Comparison of ENCODE assay signal across 18 cellular contexts in the genomic region with DNA sequence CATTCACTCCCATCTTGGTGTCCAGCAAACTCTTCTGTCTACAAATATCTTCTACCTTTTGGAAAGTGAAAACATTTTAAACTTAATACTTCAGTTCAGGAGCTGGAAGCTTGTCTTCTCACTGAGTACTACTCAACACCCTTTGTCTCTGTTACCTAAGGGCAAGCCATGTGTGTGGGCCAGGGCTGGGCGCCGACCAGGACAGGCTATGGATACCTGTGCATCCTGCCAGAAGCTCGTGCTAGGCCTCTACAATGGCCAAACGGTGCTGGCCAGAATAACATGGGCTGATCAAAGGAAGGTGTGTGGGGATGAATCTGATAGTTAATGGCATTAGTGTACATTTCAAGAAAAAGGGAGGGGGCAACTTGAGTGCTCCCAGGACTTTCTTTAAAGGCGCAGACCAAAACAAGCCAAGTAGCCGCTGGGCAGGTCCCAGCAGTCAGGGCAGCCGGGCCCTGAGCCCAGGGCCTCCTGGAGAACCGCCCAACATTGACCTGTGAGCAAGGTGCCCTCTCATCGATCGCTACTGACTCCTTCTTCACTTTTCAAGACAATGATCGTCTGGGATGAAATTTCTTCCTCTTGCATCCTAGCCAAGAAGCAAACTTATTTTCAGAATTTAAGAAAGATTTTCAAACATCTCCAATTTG. TPM values are rescaled to one million over a fixed set of nuclear protein-coding genes. Genes with fewer than 3 reads are reported as not detected.
DNase-seq lines count a peak whose midpoint lies in the region; ATAC-seq, FAIRE-seq and TF ChIP-seq lines count a peak whose summit lies in the region.
"Had no signal": no experiment of that assay in that cellular context is flagged by ENCODE, and none has a peak within 500 bp of the region (broad histone marks: within the 10 kb centered on the region; RNA-seq: fewer than 3 reads in every experiment).

No MANE protein-coding gene starts in this region.

- H3K4me1 Mint-ChIP-seq in neural crest cell: peaks cover 61% of the 10 kb centered on the region

- TF ChIP-seq POLR2A in right lobe of liver (IDR thresholded peaks at IDR 0.05) (no peak), HepG2 (IDR thresholded peaks at IDR 0.05; ENCODE audit: insufficient read depth in 1 of 2, low read depth in 2 of 2, low read length in 2 of 2) (no peak), prostate gland (IDR thresholded peaks at IDR 0.05) (no peak)

- peak overlapping the region; percentile 48 for H3K4me3 Mint-ChIP-seq in neural crest cell
- H3K4me3 Mint-ChIP-seq: CD8-positive, alpha-beta T cell had no signal

- TF ChIP-seq EP300 in HepG2 (IDR thresholded peaks at IDR 0.05; ENCODE audit: low read depth in 2 of 2, low read length in 2 of 2) (no peak), HepG2 (CRISPR knock-in tag; IDR thresholded peaks at IDR 0.05; ENCODE audit: borderline replicate concordance) (no peak)

- no peak overlapping the region for H3K27ac Mint-ChIP-seq in neural crest cell (ENCODE audit: unreplicated experiment)
- H3K27ac Mint-ChIP-seq: CD8-positive, alpha-beta T cell had no signal

- TF ChIP-seq RAD21 in HepG2 (CRISPR knock-in tag; IDR thresholded peaks at IDR 0.05): no peak

- no peak overlapping the region for H3K4me3 ChIP-seq in right lobe of liver
- no peak overlapping the region for H3K4me3 ChIP-seq in HepG2 (replicated peaks in 1 of 3; ENCODE audit: insufficient read depth in 1 of 3, low read depth in 2 of 3, low read length in 3 of 3)
- H3K4me3 ChIP-seq in prostate gland: no peak overlapping the region
- H3K4me3 ChIP-seq: A549, SJSA1 had no signal

- no peak overlapping the region for H3K9ac ChIP-seq in HepG2 (ENCODE audit: insufficient read depth, low read depth, low read length)

- FAIRE-seq in HepG2 (lab: Jason Lieb, UNC): no peak
- FAIRE-seq: A549, GM12892 had no signal

- in situ Hi-C loops in HepG2 (cut with HindIII; ENCODE audit: extremely low pct_ligation_motif_present, low pct_unique_long_range_greater_than_20kb): no loop called here

- CTCF ChIA-PET in HepG2 (lab: Yijun Ruan, JAX; ENCODE audit: low intra/inter-chr PET ratio, low total read pairs): no interaction called here

- H3K9me3 Mint-ChIP-seq in neural crest cell: no peaks in the 10 kb centered on the region
- H3K9me3 Mint-ChIP-seq: CD8-positive, alpha-beta T cell had no signal

- peak; percentile 16 to 71 (median 53) for ATAC-seq in right lobe of liver
- no peak for ATAC-seq in HepG2
- peak; percentile 73 for ATAC-seq in left lobe of liver
- no peak for ATAC-seq in GM21576 (IDR thresholded peaks at IDR 0.05; ENCODE audit: unreplicated experiment)
- ATAC-seq: A549; CD8-positive, alpha-beta T cell; Panc1 had no signal

- intact Hi-C loops in right lobe of liver (cut with DNase I) (no loop called here), HepG2 (cut with micrococcal nuclease; ENCODE audit: unreplicated experiment) (no loop called here), prostate gland (cut with DNase I) (no loop called here)

- TF ChIP-seq CTCF in right lobe of liver (IDR thresholded peaks at IDR 0.05) (no peak), HepG2 (CRISPR knock-in tag; IDR thresholded peaks at IDR 0.05) (no peak), neural crest cell (conservative IDR thresholded peaks at IDR 0.05) (no peak), prostate gland (IDR thresholded peaks at IDR 0.05) (no peak)

- H3K4me2 ChIP-seq in HepG2 (ENCODE audit: low read depth, low read length): no peak overlapping the region
- H3K4me2 ChIP-seq: A549 had no signal

- no peaks in the 10 kb centered on the region for H3K36me3 Mint-ChIP-seq in neural crest cell (ENCODE audit: low read depth)
- H3K36me3 Mint-ChIP-seq: CD8-positive, alpha-beta T cell had no signal

- DNase-seq in right lobe of liver (peak in 2 of 3 donors; percentile 67 to 76), HepG2 (ENCODE audit: low spot score) (no peak), left lobe of liver (ENCODE audit: low spot score) (peak; percentile 73), neural crest cell (ENCODE audit: low read depth, low spot score) (no peak), prostate gland (ENCODE audit: low spot score) (no peak), DMS153 (lab: John Stamatoyannopoulos, UW) (no peak)
- no peak for DNase-seq in stimulated activated CD4-positive, alpha-beta T cell treated with anti-CD3 and anti-CD28 coated beads, Interleukin-4, amount 100 ng/mL, for 1 hour
- DNase-seq: CD8-positive, alpha-beta T cell; GOT3; KBM-7; NCI-H1694 treated with DMSO at 0.1 percent for 48 hours; NCI-H510A; NCI-H774 had no signal

- H3K9me3 ChIP-seq in right lobe of liver (no peaks in the 10 kb centered on the region), HepG2 (ENCODE audit: low read length) (no peaks in the 10 kb centered on the region), prostate gland (no peaks in the 10 kb centered on the region)
- H3K9me3 ChIP-seq: A549, SJSA1 had no signal

- H2AFZ ChIP-seq in HepG2 (ENCODE audit: low read length): no peak overlapping the region

- H3K27me3 ChIP-seq in right lobe of liver (no peaks in the 10 kb centered on the region), HepG2 (ENCODE audit: control insufficient read depth in 1 of 2, insufficient read depth in 2 of 2, low read length in 2 of 2) (no peaks in the 10 kb centered on the region), prostate gland (replicated peaks; ENCODE audit: insufficient read depth) (no peaks in the 10 kb centered on the region)
- H3K27me3 ChIP-seq: SJSA1 had no signal

- POLR2A ChIA-PET in HepG2 (lab: Yijun Ruan, JAX): interaction anchor here (1.2 kb wide), 1 partner anchor 29 kb away, joined by 5 read pairs; the partner anchor contains the start of gene ID2

- H3K27ac ChIP-seq in right lobe of liver (no peak overlapping the region), HepG2 (ENCODE audit: extremely low read length, insufficient read depth, low read length) (no peak overlapping the region), prostate gland (no peak overlapping the region)
- H3K27ac ChIP-seq: SJSA1 had no signal

- H4K20me1 ChIP-seq in HepG2 (ENCODE audit: insufficient read depth, low read length): no peaks in the 10 kb centered on the region

- BruUV-seq in HepG2 (replicated peaks; lab: Mats Ljungman, UMichigan): no TSS peak

- H3K27me3 Mint-ChIP-seq in neural crest cell (ENCODE audit: low read depth): peaks cover 4% of the 10 kb centered on the region

- H3K79me2 ChIP-seq in HepG2 (ENCODE audit: insufficient read depth, low read length): no peaks in the 10 kb centered on the region

- H3K4me1 ChIP-seq in right lobe of liver (peaks cover 0 to 23% (median 8%) of the 10 kb centered on the region in 4 donors), HepG2 (ENCODE audit: insufficient read depth, low read length) (peaks cover 52% of the 10 kb centered on the region), prostate gland (replicated peaks) (no peaks in the 10 kb centered on the region)

- H3K36me3 ChIP-seq in right lobe of liver (no peaks in the 10 kb centered on the region), HepG2 (replicated peaks in 1 of 2; ENCODE audit: control insufficient read depth in 1 of 2, insufficient read depth in 2 of 2, low read length in 2 of 2) (no peaks in the 10 kb centered on the region), prostate gland (no peaks in the 10 kb centered on the region)
- H3K36me3 ChIP-seq: SJSA1 had no signal

- WGBS in right lobe of liver (ENCODE audit: insufficient coverage, low coverage, low lambda C conversion rate, missing lambda C conversion rate): 60% methylated on average over 11 of the region's 11 CpGs
- WGBS in HepG2 (ENCODE audit: low lambda C conversion rate): 91% methylated on average over 11 of the region's 11 CpGs
- WGBS in prostate gland: 91% methylated on average over 11 of the region's 11 CpGs

TF ChIP-seq in HepG2, 621 proteins besides CTCF, POLR2A, EP300 and RAD21 (continues in another document):
- TF ChIP-seq, protein P1, sequence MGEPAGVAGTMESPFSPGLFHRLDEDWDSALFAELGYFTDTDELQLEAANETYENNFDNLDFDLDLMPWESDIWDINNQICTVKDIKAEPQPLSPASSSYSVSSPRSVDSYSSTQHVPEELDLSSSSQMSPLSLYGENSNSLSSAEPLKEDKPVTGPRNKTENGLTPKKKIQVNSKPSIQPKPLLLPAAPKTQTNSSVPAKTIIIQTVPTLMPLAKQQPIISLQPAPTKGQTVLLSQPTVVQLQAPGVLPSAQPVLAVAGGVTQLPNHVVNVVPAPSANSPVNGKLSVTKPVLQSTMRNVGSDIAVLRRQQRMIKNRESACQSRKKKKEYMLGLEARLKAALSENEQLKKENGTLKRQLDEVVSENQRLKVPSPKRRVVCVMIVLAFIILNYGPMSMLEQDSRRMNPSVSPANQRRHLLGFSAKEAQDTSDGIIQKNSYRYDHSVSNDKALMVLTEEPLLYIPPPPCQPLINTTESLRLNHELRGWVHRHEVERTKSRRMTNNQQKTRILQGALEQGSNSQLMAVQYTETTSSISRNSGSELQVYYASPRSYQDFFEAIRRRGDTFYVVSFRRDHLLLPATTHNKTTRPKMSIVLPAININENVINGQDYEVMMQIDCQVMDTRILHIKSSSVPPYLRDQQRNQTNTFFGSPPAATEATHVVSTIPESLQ (CRISPR knock-in tag; conservative IDR thresholded peaks at IDR 0.05): no peak

RNA-seq across cellular contexts. Expression of gene ID2, which starts 29.0 kb away (rescaled TPM):
- total RNA-seq in right lobe of liver (100 to 1,000 TPM; 103 to 520 (median 191) TPM), HepG2 (2016; rRNA removed; fragmentation: Illumina TruSeq; extraction: Trizol) (214 and 258 TPM in 2 replicates), left lobe of liver (121 TPM), neural crest cell (44.1 and 46.1 TPM in 2 replicates), prostate gland (100 to 1,000 TPM; 172 to 238 TPM)
- 123 and 125 TPM in 2 replicates for total RNA-seq in HepG2 (2016; cell fraction: cytosol; rRNA removed; fragmentation: Illumina TruSeq; extraction: Trizol; ENCODE audit: low read depth)
- 231 and 299 TPM in 2 replicates for total RNA-seq in HepG2 (2016; cell fraction: insoluble cytoplasmic fraction; rRNA removed; fragmentation: Illumina TruSeq; extraction: Trizol)
- 120 and 130 TPM in 2 replicates for total RNA-seq in HepG2 (2016; cell fraction: membrane; rRNA removed; fragmentation: Illumina TruSeq; extraction: Trizol)
- total RNA-seq in HepG2 (2016; cell fraction: nucleus; rRNA removed; fragmentation: Illumina TruSeq; extraction: Trizol): 161 and 168 TPM in 2 replicates
- 610 and 719 TPM in 2 replicates for polyA plus RNA-seq in HepG2 (2011; rRNA removed)
- polyA plus RNA-seq in HepG2 (2011; cell fraction: cytosol; rRNA removed): 553 and 655 TPM in 2 replicates
- polyA plus RNA-seq in HepG2 (2011; cell fraction: nucleus; rRNA removed): 354 and 556 TPM in 2 replicates
- 144 and 150 TPM in 2 replicates for polyA plus RNA-seq in HepG2 (2012)
- 39.6 and 40.9 TPM in 2 replicates for polyA plus RNA-seq in HepG2 (2016; cell fraction: cytosol; fragmentation: Illumina TruSeq; extraction: Trizol; ENCODE audit: low read depth)
- polyA plus RNA-seq in HepG2 (2016; cell fraction: insoluble cytoplasmic fraction; fragmentation: Illumina TruSeq; extraction: Trizol; ENCODE audit: low read depth): 355 and 371 TPM in 2 replicates
- 61.5 and 69.8 TPM in 2 replicates for polyA plus RNA-seq in HepG2 (2016; cell fraction: membrane; fragmentation: Illumina TruSeq; extraction: Trizol; ENCODE audit: low read depth)
- polyA plus RNA-seq in HepG2 (2016; cell fraction: nucleus; fragmentation: Illumina TruSeq; extraction: Trizol; ENCODE audit: insufficient read depth, low read depth): 375 and 408 TPM in 2 replicates
- polyA minus RNA-seq in HepG2 (2011; rRNA and poly(A)+ RNA removed; ENCODE audit: low replicate concordance): 143 and 451 TPM in 2 replicates
- 138 and 177 TPM in 2 replicates for polyA minus RNA-seq in HepG2 (2011; cell fraction: cytosol; rRNA and poly(A)+ RNA removed)
- 115 and 276 TPM in 2 replicates for polyA minus RNA-seq in HepG2 (2011; cell fraction: nucleus; rRNA and poly(A)+ RNA removed)

Comparison
In these comparisons a context has a peak if more than half of its experiments do, and no peak if none do; other contexts are left out.
1. ATAC-seq: peak in right lobe of liver (4 of 4) and left lobe of liver (single experiment); none in HepG2 (single experiment) and GM21576 (single experiment).
2. DNase-seq: peak in right lobe of liver (2 of 3) and left lobe of liver (single experiment); none in HepG2 (single experiment), neural crest cell (single experiment), prostate gland (single experiment), DMS153 (single experiment) and stimulated activated CD4-positive, alpha-beta T cell treated with anti-CD3 and anti-CD28 coated beads, Interleukin-4, amount 100 ng/mL, for 1 hour (single experiment).